ENCODE assay signal across 19 cellular contexts in genomic region chr20:20199338-20200160, GRCh38.
DNase-seq lines count a peak whose midpoint lies in the region; ATAC-seq and TF ChIP-seq lines count a peak whose summit lies in the region.
"Had no signal": no experiment of that assay in that cellular context is flagged by ENCODE, and none has a peak within 500 bp of the region (broad histone marks: within the 10 kb centered on the region; RNA-seq: fewer than 3 reads in every experiment).

No MANE protein-coding gene starts in this region.

- DNase-seq in cardiac muscle cell (ENCODE audit: low read depth in 1 of 2, low spot score in 1 of 2) (no peak), Right ventricle myocardium superior (no peak), NCI-H524 treated with DMSO at 0.1 percent for 48 hours (lab: John Stamatoyannopoulos, UW) (peak; percentile 98), cerebellar nuclear complex (lab: John Stamatoyannopoulos, UW) (peak; percentile 69 to 77), aorta (no peak), hippocampal formation (lab: John Stamatoyannopoulos, UW) (no peak), occipital lobe (lab: John Stamatoyannopoulos, UW) (no peak), HCEC 1CT (no peak)
- DNase-seq: activated CD4-positive, alpha-beta T cell treated with anti-CD3 and anti-CD28 coated beads for 48 hours; activated naive CD8-positive, alpha-beta T cell treated with anti-CD3 and anti-CD28 coated beads, Interleukin-2, amount 10 ng/mL, durations not matched to agents 7 days and 5 days; activated T-cell treated with anti-CD3 and anti-CD28 coated beads for 4 hours; CD8-positive, alpha-beta T cell; gastrocnemius medialis; IMR-90; NCI-H1048; stomach; T-helper 9 cell had no signal

- no peaks in the 10 kb centered on the region for H3K27me3 ChIP-seq in cardiac muscle cell
- H3K27me3 ChIP-seq in aorta (ENCODE audit: control insufficient read depth in 1 of 2, insufficient read depth in 2 of 2, low read length in 1 of 2) = no peaks in the 10 kb centered on the region
- H3K27me3 ChIP-seq: gastrocnemius medialis had no signal

- 31 to 39% methylated on average over 24 of the region's 24 CpGs for WGBS in aorta, 2 donors

- H3K9me3 ChIP-seq in cardiac muscle cell (ENCODE audit: low read depth) (no peaks in the 10 kb centered on the region), aorta (ENCODE audit: control insufficient read depth, low read length) (peaks cover 2% of the 10 kb centered on the region)
- H3K9me3 ChIP-seq: A549, gastrocnemius medialis, stomach had no signal

- TF ChIP-seq CTCF in cardiac muscle cell (IDR thresholded peaks at IDR 0.05; ENCODE audit: low read depth, low read length) = no peak

- ATAC-seq in Right ventricle myocardium superior (ENCODE audit: poor library complexity) = no peak
- peak; percentile 37 for ATAC-seq in aorta (ENCODE audit: low FRiP score)
- ATAC-seq: A549; CD8-positive, alpha-beta T cell; gastrocnemius medialis; natural killer cell treated with Interleukin-12 subunit alpha and Interleukin-12 subunit beta and Interleukin-15 and Interleukin-18, amount 100 ng/mL, for 72 hours had no signal

- H3K4me3 ChIP-seq in cardiac muscle cell = no peak overlapping the region
- H3K4me3 ChIP-seq in aorta (ENCODE audit: low read length in 2 of 2) = no peak overlapping the region
- H3K4me3 ChIP-seq: A549, gastrocnemius medialis, stomach had no signal

- intact Hi-C loops in Right ventricle myocardium superior (cut with DNase I) (no loop called here), aorta (cut with DNase I) (no loop called here)

- peak overlapping the region; percentile 33 for H3K27ac ChIP-seq in cardiac muscle cell
- no peak overlapping the region for H3K27ac ChIP-seq in aorta (ENCODE audit: low read depth in 1 of 2, low read length in 2 of 2)
- H3K27ac ChIP-seq: A549, gastrocnemius medialis, stomach had no signal

- peaks cover 47% of the 10 kb centered on the region for H3K4me1 ChIP-seq in cardiac muscle cell (ENCODE audit: low read depth)
- H3K4me1 ChIP-seq in aorta (ENCODE audit: control insufficient read depth in 1 of 2, insufficient read depth in 2 of 2, low read length in 2 of 2) = no peaks in the 10 kb centered on the region
- H3K4me1 ChIP-seq: A549 had no signal

- H3K36me3 ChIP-seq in cardiac muscle cell = no peaks in the 10 kb centered on the region
- no peaks in the 10 kb centered on the region for H3K36me3 ChIP-seq in aorta (ENCODE audit: control insufficient read depth in 1 of 2, insufficient read depth in 2 of 2, low read length in 1 of 2)
- H3K36me3 ChIP-seq: stomach had no signal

Comparison
In these comparisons a context has a peak if more than half of its experiments do, and no peak if none do; other contexts are left out.
1. DNase-seq: peak in NCI-H524 treated with DMSO at 0.1 percent for 48 hours (single experiment) and cerebellar nuclear complex (2 of 2); none in cardiac muscle cell (0 of 2), Right ventricle myocardium superior (single experiment), aorta (0 of 2), hippocampal formation (0 of 2), occipital lobe (single experiment) and HCEC 1CT (single experiment).